Comparison of ENCODE assay signal across 2 cellular contexts in the genomic region with DNA sequence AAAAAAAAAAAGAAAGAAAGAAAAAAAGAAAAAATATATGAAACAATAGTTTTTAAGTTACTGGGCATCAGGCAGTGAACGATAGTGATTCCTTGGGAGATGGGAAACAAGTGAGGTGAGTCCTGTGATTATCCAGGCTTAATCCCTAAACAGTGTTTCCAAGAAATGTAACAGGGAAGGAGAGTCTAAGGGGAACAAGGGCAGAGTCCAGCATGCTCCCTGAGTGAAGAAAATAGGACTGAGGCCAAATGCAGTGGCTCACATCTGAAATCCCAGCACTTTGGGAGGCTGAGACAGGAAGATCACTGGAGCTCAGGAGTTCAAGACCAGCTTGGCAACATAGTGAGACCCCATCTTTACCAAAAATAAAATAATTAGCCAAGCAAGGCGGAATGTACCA.
TF ChIP-seq lines count a peak whose summit lies in the region.

No MANE protein-coding gene starts in this region.

TF ChIP-seq in SK-N-SH, 30 proteins besides CTCF, POLR2A, EP300 and RAD21 (continued from another document):
- TF ChIP-seq, protein P1, sequence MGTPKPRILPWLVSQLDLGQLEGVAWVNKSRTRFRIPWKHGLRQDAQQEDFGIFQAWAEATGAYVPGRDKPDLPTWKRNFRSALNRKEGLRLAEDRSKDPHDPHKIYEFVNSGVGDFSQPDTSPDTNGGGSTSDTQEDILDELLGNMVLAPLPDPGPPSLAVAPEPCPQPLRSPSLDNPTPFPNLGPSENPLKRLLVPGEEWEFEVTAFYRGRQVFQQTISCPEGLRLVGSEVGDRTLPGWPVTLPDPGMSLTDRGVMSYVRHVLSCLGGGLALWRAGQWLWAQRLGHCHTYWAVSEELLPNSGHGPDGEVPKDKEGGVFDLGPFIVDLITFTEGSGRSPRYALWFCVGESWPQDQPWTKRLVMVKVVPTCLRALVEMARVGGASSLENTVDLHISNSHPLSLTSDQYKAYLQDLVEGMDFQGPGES (IDR thresholded peaks at IDR 0.05; ENCODE audit: low read depth, low read length) = no peak
- no peak for TF ChIP-seq NRF1 (IDR thresholded peaks at IDR 0.05; ENCODE audit: low read depth, low read length)
- TF ChIP-seq NFIC (IDR thresholded peaks at IDR 0.05; ENCODE audit: borderline replicate concordance) = no peak
- no peak for TF ChIP-seq TCF12 (IDR thresholded peaks at IDR 0.05)
- TF ChIP-seq, protein P2, sequence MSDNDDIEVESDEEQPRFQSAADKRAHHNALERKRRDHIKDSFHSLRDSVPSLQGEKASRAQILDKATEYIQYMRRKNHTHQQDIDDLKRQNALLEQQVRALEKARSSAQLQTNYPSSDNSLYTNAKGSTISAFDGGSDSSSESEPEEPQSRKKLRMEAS (IDR thresholded peaks at IDR 0.05; ENCODE audit: low read depth) = no peak
- no peak for TF ChIP-seq YY1 (IDR thresholded peaks at IDR 0.05; ENCODE audit: low read depth)
- no peak for TF ChIP-seq TAF1 (IDR thresholded peaks at IDR 0.05; ENCODE audit: borderline replicate concordance, low read depth, low read length)
- TF ChIP-seq FOXM1 (IDR thresholded peaks at IDR 0.05; ENCODE audit: low read depth) = no peak
- TF ChIP-seq TEAD4 (IDR thresholded peaks at IDR 0.05; ENCODE audit: borderline replicate concordance, insufficient read depth) = no peak
- TF ChIP-seq, protein P3, sequence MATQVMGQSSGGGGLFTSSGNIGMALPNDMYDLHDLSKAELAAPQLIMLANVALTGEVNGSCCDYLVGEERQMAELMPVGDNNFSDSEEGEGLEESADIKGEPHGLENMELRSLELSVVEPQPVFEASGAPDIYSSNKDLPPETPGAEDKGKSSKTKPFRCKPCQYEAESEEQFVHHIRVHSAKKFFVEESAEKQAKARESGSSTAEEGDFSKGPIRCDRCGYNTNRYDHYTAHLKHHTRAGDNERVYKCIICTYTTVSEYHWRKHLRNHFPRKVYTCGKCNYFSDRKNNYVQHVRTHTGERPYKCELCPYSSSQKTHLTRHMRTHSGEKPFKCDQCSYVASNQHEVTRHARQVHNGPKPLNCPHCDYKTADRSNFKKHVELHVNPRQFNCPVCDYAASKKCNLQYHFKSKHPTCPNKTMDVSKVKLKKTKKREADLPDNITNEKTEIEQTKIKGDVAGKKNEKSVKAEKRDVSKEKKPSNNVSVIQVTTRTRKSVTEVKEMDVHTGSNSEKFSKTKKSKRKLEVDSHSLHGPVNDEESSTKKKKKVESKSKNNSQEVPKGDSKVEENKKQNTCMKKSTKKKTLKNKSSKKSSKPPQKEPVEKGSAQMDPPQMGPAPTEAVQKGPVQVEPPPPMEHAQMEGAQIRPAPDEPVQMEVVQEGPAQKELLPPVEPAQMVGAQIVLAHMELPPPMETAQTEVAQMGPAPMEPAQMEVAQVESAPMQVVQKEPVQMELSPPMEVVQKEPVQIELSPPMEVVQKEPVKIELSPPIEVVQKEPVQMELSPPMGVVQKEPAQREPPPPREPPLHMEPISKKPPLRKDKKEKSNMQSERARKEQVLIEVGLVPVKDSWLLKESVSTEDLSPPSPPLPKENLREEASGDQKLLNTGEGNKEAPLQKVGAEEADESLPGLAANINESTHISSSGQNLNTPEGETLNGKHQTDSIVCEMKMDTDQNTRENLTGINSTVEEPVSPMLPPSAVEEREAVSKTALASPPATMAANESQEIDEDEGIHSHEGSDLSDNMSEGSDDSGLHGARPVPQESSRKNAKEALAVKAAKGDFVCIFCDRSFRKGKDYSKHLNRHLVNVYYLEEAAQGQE (IDR thresholded peaks at IDR 0.05; ENCODE audit: low read depth, low read length) = no peak
- no peak for TF ChIP-seq POLR2AphosphoS5 (IDR thresholded peaks at IDR 0.05; ENCODE audit: low read depth, low read length)
- no peak for TF ChIP-seq MEF2A (IDR thresholded peaks at IDR 0.05; ENCODE audit: borderline replicate concordance, low read depth)
- no peak for TF ChIP-seq ELF1 (IDR thresholded peaks at IDR 0.05)
- TF ChIP-seq SIN3A (IDR thresholded peaks at IDR 0.05; ENCODE audit: borderline replicate concordance, low read depth, low read length) = no peak
- TF ChIP-seq RCOR1 (IDR thresholded peaks at IDR 0.05; ENCODE audit: low read length) = no peak
- TF ChIP-seq, protein P4, sequence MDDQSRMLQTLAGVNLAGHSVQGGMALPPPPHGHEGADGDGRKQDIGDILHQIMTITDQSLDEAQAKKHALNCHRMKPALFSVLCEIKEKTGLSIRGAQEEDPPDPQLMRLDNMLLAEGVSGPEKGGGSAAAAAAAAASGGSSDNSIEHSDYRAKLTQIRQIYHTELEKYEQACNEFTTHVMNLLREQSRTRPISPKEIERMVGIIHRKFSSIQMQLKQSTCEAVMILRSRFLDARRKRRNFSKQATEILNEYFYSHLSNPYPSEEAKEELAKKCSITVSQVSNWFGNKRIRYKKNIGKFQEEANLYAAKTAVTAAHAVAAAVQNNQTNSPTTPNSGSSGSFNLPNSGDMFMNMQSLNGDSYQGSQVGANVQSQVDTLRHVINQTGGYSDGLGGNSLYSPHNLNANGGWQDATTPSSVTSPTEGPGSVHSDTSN (IDR thresholded peaks at IDR 0.05) = no peak
- TF ChIP-seq GATA2 (CRISPR knock-in tag; IDR thresholded peaks at IDR 0.05) = no peak
- no peak for TF ChIP-seq FOSL2 (IDR thresholded peaks at IDR 0.05; ENCODE audit: borderline replicate concordance, low read depth)

TF ChIP-seq in SK-N-SH treated with all-trans-retinoic acid at 6 μM for 48 hours, 23 proteins besides CTCF, POLR2A, EP300 and RAD21 (continued from another document):
- TF ChIP-seq, protein P5, sequence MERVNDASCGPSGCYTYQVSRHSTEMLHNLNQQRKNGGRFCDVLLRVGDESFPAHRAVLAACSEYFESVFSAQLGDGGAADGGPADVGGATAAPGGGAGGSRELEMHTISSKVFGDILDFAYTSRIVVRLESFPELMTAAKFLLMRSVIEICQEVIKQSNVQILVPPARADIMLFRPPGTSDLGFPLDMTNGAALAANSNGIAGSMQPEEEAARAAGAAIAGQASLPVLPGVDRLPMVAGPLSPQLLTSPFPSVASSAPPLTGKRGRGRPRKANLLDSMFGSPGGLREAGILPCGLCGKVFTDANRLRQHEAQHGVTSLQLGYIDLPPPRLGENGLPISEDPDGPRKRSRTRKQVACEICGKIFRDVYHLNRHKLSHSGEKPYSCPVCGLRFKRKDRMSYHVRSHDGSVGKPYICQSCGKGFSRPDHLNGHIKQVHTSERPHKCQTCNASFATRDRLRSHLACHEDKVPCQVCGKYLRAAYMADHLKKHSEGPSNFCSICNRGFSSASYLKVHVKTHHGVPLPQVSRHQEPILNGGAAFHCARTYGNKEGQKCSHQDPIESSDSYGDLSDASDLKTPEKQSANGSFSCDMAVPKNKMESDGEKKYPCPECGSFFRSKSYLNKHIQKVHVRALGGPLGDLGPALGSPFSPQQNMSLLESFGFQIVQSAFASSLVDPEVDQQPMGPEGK (CRISPR knock-in tag; IDR thresholded peaks at IDR 0.05; ENCODE audit: borderline replicate concordance) = no peak
- TF ChIP-seq, protein P6, sequence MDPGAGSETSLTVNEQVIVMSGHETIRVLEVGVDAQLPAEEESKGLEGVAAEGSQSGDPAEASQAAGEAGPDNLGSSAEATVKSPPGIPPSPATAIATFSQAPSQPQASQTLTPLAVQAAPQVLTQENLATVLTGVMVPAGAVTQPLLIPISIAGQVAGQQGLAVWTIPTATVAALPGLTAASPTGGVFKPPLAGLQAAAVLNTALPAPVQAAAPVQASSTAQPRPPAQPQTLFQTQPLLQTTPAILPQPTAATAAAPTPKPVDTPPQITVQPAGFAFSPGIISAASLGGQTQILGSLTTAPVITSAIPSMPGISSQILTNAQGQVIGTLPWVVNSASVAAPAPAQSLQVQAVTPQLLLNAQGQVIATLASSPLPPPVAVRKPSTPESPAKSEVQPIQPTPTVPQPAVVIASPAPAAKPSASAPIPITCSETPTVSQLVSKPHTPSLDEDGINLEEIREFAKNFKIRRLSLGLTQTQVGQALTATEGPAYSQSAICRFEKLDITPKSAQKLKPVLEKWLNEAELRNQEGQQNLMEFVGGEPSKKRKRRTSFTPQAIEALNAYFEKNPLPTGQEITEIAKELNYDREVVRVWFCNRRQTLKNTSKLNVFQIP (CRISPR knock-in tag; IDR thresholded peaks at IDR 0.05; ENCODE audit: borderline replicate concordance, low read depth) = no peak
- no peak for TF ChIP-seq PPARA (CRISPR knock-in tag; IDR thresholded peaks at IDR 0.05; ENCODE audit: borderline replicate concordance)
- TF ChIP-seq ESRRG (CRISPR knock-in tag; IDR thresholded peaks at IDR 0.05) = no peak
- TF ChIP-seq TCF4 (CRISPR knock-in tag; IDR thresholded peaks at IDR 0.05; ENCODE audit: borderline replicate concordance) = no peak
- no peak for TF ChIP-seq SNAI2 (CRISPR knock-in tag; IDR thresholded peaks at IDR 0.05)
- no peak for TF ChIP-seq GLIS3 (CRISPR knock-in tag; IDR thresholded peaks at IDR 0.05)
- TF ChIP-seq ZC3H10 (CRISPR knock-in tag; IDR thresholded peaks at IDR 0.05) = no peak
- no peak for TF ChIP-seq TOX (CRISPR knock-in tag; IDR thresholded peaks at IDR 0.05; ENCODE audit: borderline replicate concordance)
- TF ChIP-seq CSDC2 (CRISPR knock-in tag; IDR thresholded peaks at IDR 0.05) = no peak
